11 cellular contexts compared by ENCODE assay signal in genomic region chrX:2342878-2343277, GRCh38.
DNase-seq lines count a peak whose midpoint lies in the region; TF ChIP-seq lines count a peak whose summit lies in the region.
"Had no signal": no experiment of that assay in that cellular context is flagged by ENCODE, and none has a peak within 500 bp of the region (broad histone marks: within the 10 kb centered on the region; RNA-seq: fewer than 3 reads in every experiment).

No MANE protein-coding gene starts in this region.

- H3K27ac ChIP-seq in SJSA1, result peak overlapping the region; percentile 86
- H3K27ac ChIP-seq: C4-2B had no signal

- H3K4me3 ChIP-seq in SJSA1, result no peak overlapping the region
- H3K4me3 ChIP-seq in fibroblast of pulmonary artery (replicated peaks; ENCODE audit: low read depth, low read length), result no peak overlapping the region
- H3K4me3 ChIP-seq: mucosa of descending colon had no signal

- no peak for TF ChIP-seq CTCF in fibroblast of pulmonary artery (IDR thresholded peaks at IDR 0.05; ENCODE audit: low read length, missing control alignments)

- H3K27me3 ChIP-seq in SJSA1 (replicated peaks), result no peaks in the 10 kb centered on the region

- peaks cover 33% of the 10 kb centered on the region for H3K4me1 ChIP-seq in SJSA1 (replicated peaks)

- H3K36me3 ChIP-seq in SJSA1, result no peaks in the 10 kb centered on the region

- DNase-seq in Daoy (ENCODE audit: low read depth), result peak; percentile 59
- DNase-seq in SJSA1 (ENCODE audit: low read depth in 1 of 2, low spot score in 2 of 2), result peak; percentile 74 to 84
- peak; percentile 83 for DNase-seq in fibroblast of pulmonary artery (ENCODE audit: low read depth)
- DNase-seq in non-pigmented ciliary epithelial cell (ENCODE audit: low read depth), result peak; percentile 84
- DNase-seq in COLO829 (ENCODE audit: low spot score), result no peak
- no peak for DNase-seq in stimulated activated CD8-positive, alpha-beta memory T cell treated with anti-CD3 and anti-CD28 coated beads, Interleukin-4, amount 100 ng/mL, for 48 hours
- no peak for DNase-seq in HUDEP-2 (lab: John Stamatoyannopoulos, UW; ENCODE audit: unreplicated experiment in 76 of 76)
- DNase-seq in NK-92 (lab: John Stamatoyannopoulos, UW; ENCODE audit: unreplicated experiment), result no peak
- DNase-seq: mucosa of descending colon, NCI-H1436 had no signal

- H3K9me3 ChIP-seq in SJSA1 (replicated peaks), result no peaks in the 10 kb centered on the region
- H3K9me3 ChIP-seq: mucosa of descending colon had no signal

Comparison
In these comparisons a context has a peak if more than half of its experiments do, and no peak if none do; other contexts are left out.
1. DNase-seq: peak in Daoy (single experiment), SJSA1 (2 of 2), fibroblast of pulmonary artery (single experiment) and non-pigmented ciliary epithelial cell (single experiment); none in COLO829 (single experiment), stimulated activated CD8-positive, alpha-beta memory T cell treated with anti-CD3 and anti-CD28 coated beads, Interleukin-4, amount 100 ng/mL, for 48 hours (single experiment), HUDEP-2 (0 of 76) and NK-92 (single experiment).